13 cellular contexts compared by ENCODE assay signal in genomic region chr4:98150092-98150761, GRCh38. TPM values are rescaled to one million over a fixed set of nuclear protein-coding genes. Genes with fewer than 3 reads are reported as not detected.
DNase-seq lines count a peak whose midpoint lies in the region; ATAC-seq, FAIRE-seq and TF ChIP-seq lines count a peak whose summit lies in the region.
"Had no signal": no experiment of that assay in that cellular context is flagged by ENCODE, and none has a peak within 500 bp of the region (broad histone marks: within the 10 kb centered on the region; RNA-seq: fewer than 3 reads in every experiment).

No MANE protein-coding gene starts in this region.

- H3K27me3 Mint-ChIP-seq in HFFc6 (ENCODE audit: insufficient read depth) (0 out of 2 replicates have a peak, but pooled peaks cover 1% of the 10 kb centered on the region), astrocyte (ENCODE audit: low read depth, unreplicated experiment) (no peaks in the 10 kb centered on the region)

- no peak overlapping the region for H3K27ac ChIP-seq in astrocyte (ENCODE audit: low read depth, low read length)

- H3K4me1 Mint-ChIP-seq in HFFc6 (ENCODE audit: low read depth) (peaks cover 12% of the 10 kb centered on the region), astrocyte (ENCODE audit: low read depth, unreplicated experiment) (no peaks in the 10 kb centered on the region)

- FAIRE-seq in astrocyte (lab: Jason Lieb, UNC): no peak
- peak; percentile 98 for FAIRE-seq in islet of Langerhans (lab: Jason Lieb, UNC)

- H3K4me2 ChIP-seq in astrocyte (ENCODE audit: low read length): no peak overlapping the region

- DNase-seq in AG10803 (ENCODE audit: low read depth) (peak; percentile 21), HFFc6 (no peak), astrocyte (ENCODE audit: low read depth) (no peak), NCI-H748 treated with DMSO at 0.1 percent for 48 hours (lab: John Stamatoyannopoulos, UW) (no peak), SIG-M5 (lab: John Stamatoyannopoulos, UW) (no peak), left lobe of liver (ENCODE audit: low spot score) (no peak)
- DNase-seq: effector CD4-positive, alpha-beta T cell; EL; left cardiac atrium; NCI-H526 treated with DMSO at 0.1 percent for 48 hours; T1000 had no signal

- H3K36me3 Mint-ChIP-seq in HFFc6 (ENCODE audit: low read depth): no peaks in the 10 kb centered on the region
- H3K36me3 Mint-ChIP-seq in astrocyte (ENCODE audit: low read depth, unreplicated experiment): no peaks in the 10 kb centered on the region

- H3K9me3 Mint-ChIP-seq in HFFc6: no peaks in the 10 kb centered on the region
- H3K9me3 Mint-ChIP-seq in astrocyte (ENCODE audit: unreplicated experiment): no peaks in the 10 kb centered on the region

- no peaks in the 10 kb centered on the region for H3K9me3 ChIP-seq in astrocyte (ENCODE audit: insufficient read depth, low read depth, low read length)

- no peaks in the 10 kb centered on the region for H3K79me2 ChIP-seq in astrocyte (ENCODE audit: insufficient read depth, low read length)

- no peaks in the 10 kb centered on the region for H3K27me3 ChIP-seq in astrocyte (ENCODE audit: insufficient read depth, low read length)

- TF ChIP-seq CTCF in AG10803 (conservative IDR thresholded peaks at IDR 0.05; ENCODE audit: low read length) (0 out of 2 replicates have a peak, but pooled peaks have one; percentile 13), HFFc6 (IDR thresholded peaks at IDR 0.05) (peak; percentile 71), astrocyte (IDR thresholded peaks at IDR 0.05; ENCODE audit: insufficient read depth, low read depth, low read length) (peak; percentile 4)

- H3K4me1 ChIP-seq in astrocyte (ENCODE audit: insufficient read depth, low read length): no peaks in the 10 kb centered on the region

- H2AFZ ChIP-seq in astrocyte (ENCODE audit: low read depth, low read length): no peak overlapping the region

- no peak overlapping the region for H3K9ac ChIP-seq in astrocyte (ENCODE audit: low read length)

- H3K36me3 ChIP-seq in astrocyte (ENCODE audit: insufficient read depth, low read length): no peaks in the 10 kb centered on the region

- H3K27ac Mint-ChIP-seq in HFFc6: no peak overlapping the region
- no peak overlapping the region for H3K27ac Mint-ChIP-seq in astrocyte (ENCODE audit: unreplicated experiment)

- no peak for ATAC-seq in left lobe of liver
- no peak for ATAC-seq in GM21786 (IDR thresholded peaks at IDR 0.05; ENCODE audit: unreplicated experiment)
- ATAC-seq: left cardiac atrium had no signal

- no peaks in the 10 kb centered on the region for H4K20me1 ChIP-seq in astrocyte (ENCODE audit: insufficient read depth, low read length)

- H3K4me3 ChIP-seq in AG10803 (ENCODE audit: low read length) (no peak overlapping the region), astrocyte (ENCODE audit: insufficient read depth, low read depth, low read length) (no peak overlapping the region)

- H3K4me3 Mint-ChIP-seq in HFFc6: no peak overlapping the region
- no peak overlapping the region for H3K4me3 Mint-ChIP-seq in astrocyte (ENCODE audit: unreplicated experiment)

RNA-seq across cellular contexts. Expression of gene STPG2, which starts 7.0 kb away (rescaled TPM):
- total RNA-seq in HFFc6 (2021; fragmentation: NEBNext Ultra II Directional; extraction: Animal tissue kit (Norgen Biotek cat#: 25700)): not detected
- total RNA-seq in astrocyte (0.14 TPM in 1 of 2 replicates, not detected in the other), left lobe of liver (0.38 TPM)

Comparison
In these comparisons a context has a peak if more than half of its experiments do, and no peak if none do; other contexts are left out.
1. CTCF ChIP-seq: peak in every context shown above with its lines; median percentile 71 in HFFc6; 13 in AG10803; 4 in astrocyte.